ENCODE assay signal across 14 cellular contexts in genomic region chr12:123655420-123655819, GRCh38. TPM values are rescaled to one million over a fixed set of nuclear protein-coding genes. Genes with fewer than 3 reads are reported as not detected.
A peak's percentile ranks its signal among the peaks of the same experiment; 100 is the strongest.
DNase-seq lines count a peak whose midpoint lies in the region; ATAC-seq and TF ChIP-seq lines count a peak whose summit lies in the region.
"Had no signal": no experiment of that assay in that cellular context is flagged by ENCODE, and none has a peak within 500 bp of the region (broad histone marks: within the 10 kb centered on the region; RNA-seq: fewer than 3 reads in every experiment).

No MANE protein-coding gene starts in this region.

- H3K27me3 Mint-ChIP-seq in memory B cell, result no peaks in the 10 kb centered on the region
- H3K27me3 Mint-ChIP-seq: CD4-positive, CD25-positive, alpha-beta regulatory T cell; dendritic cell treated with granulocyte-macrophage colony-stimulating factor and Interleukin-4, amounts not matched to agents 40 ng/mL and 50 ng/mL, for 4 days; naive thymus-derived CD4-positive, alpha-beta T cell had no signal

- peaks cover 23% of the 10 kb centered on the region for H3K4me1 Mint-ChIP-seq in memory B cell

- 89 to 94% methylated on average over 5 of the region's 5 CpGs for whole genome bisulfite sequencing in upper lobe of left lung, 2 donors

- H3K9me3 Mint-ChIP-seq in memory B cell, result no peaks in the 10 kb centered on the region
- H3K9me3 Mint-ChIP-seq: CD4-positive, CD25-positive, alpha-beta regulatory T cell; dendritic cell treated with granulocyte-macrophage colony-stimulating factor and Interleukin-4, amounts not matched to agents 40 ng/mL and 50 ng/mL, for 4 days; naive thymus-derived CD4-positive, alpha-beta T cell had no signal

- H3K27ac ChIP-seq in upper lobe of left lung, result no peak overlapping the region

- no peaks in the 10 kb centered on the region for H3K9me3 ChIP-seq in upper lobe of left lung

- H3K4me3 Mint-ChIP-seq in memory B cell, result no peak overlapping the region
- H3K4me3 Mint-ChIP-seq: CD4-positive, CD25-positive, alpha-beta regulatory T cell; dendritic cell treated with granulocyte-macrophage colony-stimulating factor and Interleukin-4, amounts not matched to agents 40 ng/mL and 50 ng/mL, for 4 days; naive thymus-derived CD4-positive, alpha-beta T cell had no signal

- no peaks in the 10 kb centered on the region for H3K27me3 ChIP-seq in upper lobe of left lung

- no peak for TF ChIP-seq EP300 in upper lobe of left lung (IDR thresholded peaks at IDR 0.05)

- H3K4me1 ChIP-seq in upper lobe of left lung, result peaks cover 0 to 2% (median 0%) of the 10 kb centered on the region in 4 donors

- DNase-seq in memory B cell (ENCODE audit: low spot score in 2 of 2) (no peak), putamen (ENCODE audit: low spot score) (no peak), SW480 (ENCODE audit: low spot score) (no peak), NCI-H1092 (lab: John Stamatoyannopoulos, UW) (no peak), upper lobe of left lung (no peak)
- DNase-seq: activated gamma-delta T cell; CD4-positive, CD25-positive, alpha-beta regulatory T cell; Kasumi-1; naive thymus-derived CD4-positive, alpha-beta T cell; PC-3 had no signal

- ATAC-seq in GM18867 (IDR thresholded peaks at IDR 0.05; ENCODE audit: unreplicated experiment) (peak; percentile 92), GM21717 (IDR thresholded peaks at IDR 0.05; ENCODE audit: unreplicated experiment) (peak; percentile 76), HG03354 (IDR thresholded peaks at IDR 0.05; ENCODE audit: poor library complexity, severe bottlenecking, unreplicated experiment) (peak; percentile 94), memory B cell (ENCODE audit: low read depth) (peak; percentile 84), upper lobe of left lung (ENCODE audit: low FRiP score in 2 of 2) (no peak)
- ATAC-seq: naive thymus-derived CD4-positive, alpha-beta T cell; PC-3 had no signal

- peaks cover 7 to 73% (median 38%) of the 10 kb centered on the region in 4 donors for H3K36me3 ChIP-seq in upper lobe of left lung

- H3K4me3 ChIP-seq in upper lobe of left lung, result no peak overlapping the region

- no peak for TF ChIP-seq CTCF in upper lobe of left lung (IDR thresholded peaks at IDR 0.05)

- TF ChIP-seq POLR2A in upper lobe of left lung (IDR thresholded peaks at IDR 0.05), result no peak

- no peak overlapping the region for H3K27ac Mint-ChIP-seq in memory B cell
- H3K27ac Mint-ChIP-seq: CD4-positive, CD25-positive, alpha-beta regulatory T cell; dendritic cell treated with granulocyte-macrophage colony-stimulating factor and Interleukin-4, amounts not matched to agents 40 ng/mL and 50 ng/mL, for 4 days had no signal

- H3K36me3 Mint-ChIP-seq in memory B cell, result peaks cover 29% of the 10 kb centered on the region

RNA-seq across cellular contexts. Expression of gene TCTN2, which starts 15.5 kb away (rescaled TPM):
- 10 to 100 TPM in 5 of 6 donors, 1 to 10 TPM in 1; 8.4 to 22.3 (median 14.8) TPM for total RNA-seq in upper lobe of left lung

RNA-seq across cellular contexts. Expression of gene GTF2H3, which starts 21.8 kb away (rescaled TPM):
- total RNA-seq in upper lobe of left lung, result 10 to 100 TPM in 5 of 6 donors, 1 to 10 TPM in 1; 9.8 to 22.3 (median 16.8) TPM

RNA-seq across cellular contexts. Expression of gene EIF2B1, which starts 21.9 kb away (rescaled TPM):
- 100 to 1,000 TPM in 1 of 6 donors, 10 to 100 TPM in 5; 41.2 to 144 (median 74.0) TPM for total RNA-seq in upper lobe of left lung

RNA-seq across cellular contexts. Expression of gene DDX55, which starts 53.5 kb away (rescaled TPM):
- 10 to 100 TPM; 18.0 to 57.5 (median 28.4) TPM for total RNA-seq in upper lobe of left lung

RNA-seq across cellular contexts. Expression of gene ATP6V0A2, which starts 56.7 kb away (rescaled TPM):
- total RNA-seq in upper lobe of left lung, result 10 to 100 TPM; 19.3 to 52.4 (median 25.3) TPM

Comparison
In these comparisons a context has a peak if more than half of its experiments do, and no peak if none do; other contexts are left out.
1. ATAC-seq: peak in GM18867 (single experiment), GM21717 (single experiment), HG03354 (single experiment) and memory B cell (single experiment); none in upper lobe of left lung (0 of 2).